In the genomic region with DNA sequence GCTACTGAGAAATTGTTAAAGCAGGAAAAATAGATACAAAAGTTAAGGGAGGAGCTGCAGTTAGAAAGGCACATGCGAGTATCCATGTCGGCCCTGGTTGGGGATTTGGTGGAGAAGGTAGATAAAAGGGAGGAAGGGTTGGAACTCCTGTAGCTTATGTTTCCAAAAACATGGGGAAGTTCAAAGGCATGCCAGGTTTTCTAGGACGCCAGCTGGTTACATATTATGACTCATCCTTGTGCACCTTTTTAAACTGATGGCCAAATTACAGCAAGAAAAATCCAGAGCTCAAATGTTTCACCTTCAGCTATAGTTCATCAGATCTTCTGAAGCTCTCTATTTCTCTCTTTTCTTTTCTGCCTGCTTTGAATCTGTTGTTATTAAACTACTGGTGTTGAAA, we compare ENCODE assay signal across 26 cellular contexts. TPM values are rescaled to one million over a fixed set of nuclear protein-coding genes. Genes with fewer than 3 reads are reported as not detected.
DNase-seq lines count a peak whose midpoint lies in the region; ATAC-seq, FAIRE-seq and TF ChIP-seq lines count a peak whose summit lies in the region.
"Had no signal": no experiment of that assay in that cellular context is flagged by ENCODE, and none has a peak within 500 bp of the region (broad histone marks: within the 10 kb centered on the region; RNA-seq: fewer than 3 reads in every experiment).

No MANE protein-coding gene starts in this region.

- DNase-seq in DMS53 (lab: John Stamatoyannopoulos, UW) (peak; percentile 73), NCI-H2171 treated with DMSO at 0.1 percent for 48 hours (lab: John Stamatoyannopoulos, UW) (peak; percentile 85), breast epithelium (ENCODE audit: low spot score in 2 of 2) (peak in 1 of 2 donors; percentile 46), pancreas (peak in 3 of 6 donors; percentile 27 to 45 (median 34)), dedifferentiated amniotic fluid mesenchymal stem cell (ENCODE audit: extremely low spot score) (no peak), NCI-H82 (lab: John Stamatoyannopoulos, UW) (no peak)
- DNase-seq: activated CD4-positive, alpha-beta T cell treated with anti-CD3 and anti-CD28 coated beads for 4 hours; activated CD8-positive, alpha-beta memory T cell treated with anti-CD3 and anti-CD28 coated beads, Interleukin-2, amount 10 ng/mL, durations not matched to agents 7 days and 5 days; activated naive CD8-positive, alpha-beta T cell treated with anti-CD3 and anti-CD28 coated beads, Interleukin-2, amount 10 ng/mL, durations not matched to agents 7 days and 5 days; GF-D8; GOT3; islet precursor cell; mesendoderm; naive B cell; NCI-H1930; occipital lobe; right lobe of liver; T-cell had no signal

- 36 to 48% methylated on average over 3 of the region's 3 CpGs for WGBS in pancreas, 2 donors

- no peak for FAIRE-seq in pancreas (lab: Jason Lieb, UNC)
- FAIRE-seq: GM19239 had no signal

- TF ChIP-seq CTCF in breast epithelium (IDR thresholded peaks at IDR 0.05) (no peak), pancreas (IDR thresholded peaks at IDR 0.05) (no peak)

- no peak for TF ChIP-seq POLR2A in breast epithelium (IDR thresholded peaks at IDR 0.05)

- peak overlapping the region; percentile 29 to 74 for H3K27ac ChIP-seq in breast epithelium
- H3K27ac ChIP-seq in pancreas: peak overlapping the region in 3 of 4 donors; percentile 11 to 57 (median 44)
- H3K27ac ChIP-seq: right lobe of liver, vagina had no signal

- H3K36me3 ChIP-seq in breast epithelium: no peaks in the 10 kb centered on the region
- no peaks in the 10 kb centered on the region for H3K36me3 ChIP-seq in pancreas
- H3K36me3 ChIP-seq: gastroesophageal sphincter, right lobe of liver, vagina had no signal

- H3K9me3 ChIP-seq in breast epithelium (no peaks in the 10 kb centered on the region), pancreas (no peaks in the 10 kb centered on the region)
- H3K9me3 ChIP-seq: gastroesophageal sphincter, right lobe of liver, vagina had no signal

- ATAC-seq in pancreas: peak; percentile 74 to 84 (median 80)
- ATAC-seq in HG03097 (IDR thresholded peaks at IDR 0.05; ENCODE audit: low FRiP score, unreplicated experiment): no peak
- ATAC-seq in HG03139 (IDR thresholded peaks at IDR 0.05; ENCODE audit: unreplicated experiment): no peak
- ATAC-seq: activated CD8-positive, alpha-beta memory T cell treated with anti-CD3 and anti-CD28 coated beads, Interleukin-2, amount 10 ng/mL, durations not matched to agents 7 days and 5 days; esophagus mucosa; Right ventricle myocardium inferior; T-cell had no signal

- H3K4me1 ChIP-seq in breast epithelium (peaks cover 0 to 3% of the 10 kb centered on the region in 2 donors), pancreas (peaks cover 5 to 22% (median 22%) of the 10 kb centered on the region in 3 donors)
- H3K4me1 ChIP-seq: right lobe of liver, vagina had no signal

- H3K27me3 ChIP-seq in breast epithelium: no peaks in the 10 kb centered on the region
- H3K27me3 ChIP-seq in pancreas: no peaks in the 10 kb centered on the region
- H3K27me3 ChIP-seq: dorsolateral prefrontal cortex, gastroesophageal sphincter, right lobe of liver, vagina had no signal

- intact Hi-C loops in breast epithelium (cut with DNase I; ENCODE audit: low total_unique reads) (no loop called here), pancreas (cut with DNase I) (loop anchor here in 1 of 3 donors (10.0 kb wide), 1 partner anchor 229 kb away; no protein-coding TSS in a partner anchor)

- H3K4me3 ChIP-seq in breast epithelium: no peak overlapping the region
- no peak overlapping the region for H3K4me3 ChIP-seq in pancreas
- H3K4me3 ChIP-seq: dorsolateral prefrontal cortex, gastroesophageal sphincter, right lobe of liver, vagina had no signal

RNA-seq across cellular contexts. Expression of a gene that starts 13.2 kb away (rescaled TPM):
- total RNA-seq in breast epithelium: 100 to 1,000 TPM; 108 to 165 (median 119) TPM
- 10 to 100 TPM; 19.0 to 28.6 (median 23.5) TPM for total RNA-seq in pancreas
- 10 to 100 TPM; 12.6 to 15.5 TPM for polyA plus RNA-seq in pancreas

RNA-seq across cellular contexts. Expression of a gene that starts 14.3 kb away (rescaled TPM):
- total RNA-seq in breast epithelium (10 to 100 TPM; 10.4 to 23.7 (median 22.0) TPM), pancreas (1 to 10 TPM; 2.5 to 6.1 (median 3.3) TPM)
- 1 to 10 TPM; 1.3 to 3.5 TPM for polyA plus RNA-seq in pancreas

Comparison
In these comparisons a context has a peak if more than half of its experiments do, and no peak if none do; other contexts are left out.
1. DNase-seq: peak in DMS53 (single experiment) and NCI-H2171 treated with DMSO at 0.1 percent for 48 hours (single experiment); none in dedifferentiated amniotic fluid mesenchymal stem cell (single experiment) and NCI-H82 (single experiment).
2. ATAC-seq: peak in pancreas (4 of 4); none in HG03097 (single experiment) and HG03139 (single experiment).